6 cellular contexts compared by ENCODE assay signal in the genomic region with DNA sequence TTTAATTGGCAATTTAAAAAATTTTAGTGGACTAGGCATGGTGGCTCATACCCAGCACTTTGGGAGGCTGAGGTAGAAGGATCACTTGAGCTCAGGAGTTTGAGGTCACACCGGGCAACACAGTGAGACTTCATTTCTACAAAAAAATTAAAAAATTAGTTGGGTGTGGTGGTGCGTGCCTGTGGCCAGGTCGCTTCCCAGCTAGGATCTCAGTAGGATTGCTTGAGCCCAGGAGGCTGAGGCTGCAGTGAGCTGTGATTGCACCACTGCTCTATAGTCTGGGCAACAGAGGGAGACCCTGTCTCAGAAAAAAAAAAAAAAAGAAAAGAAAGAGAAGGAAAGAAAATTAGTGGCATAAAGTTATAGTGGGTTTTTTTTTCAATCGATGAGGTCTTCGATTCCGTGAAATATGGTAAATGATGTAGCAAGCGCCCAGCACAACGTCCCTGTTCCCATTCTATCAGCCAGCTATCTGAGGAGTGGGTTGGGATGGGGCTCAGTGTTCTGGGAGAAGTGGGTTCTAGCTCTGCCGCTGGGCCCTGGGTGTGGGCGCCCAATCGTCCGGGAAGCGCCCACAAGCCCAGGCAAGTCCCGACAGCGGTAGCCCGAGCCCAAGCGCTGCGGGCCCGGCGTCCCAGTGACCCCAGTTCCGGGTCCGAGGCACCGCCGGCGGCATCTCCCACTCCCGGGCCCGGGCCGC. TPM values are rescaled to one million over a fixed set of nuclear protein-coding genes. Genes with fewer than 3 reads are reported as not detected.
DNase-seq lines count a peak whose midpoint lies in the region; FAIRE-seq and TF ChIP-seq lines count a peak whose summit lies in the region.

No MANE protein-coding gene starts in this region.

- H3K9me2 ChIP-seq in OCI-LY1 (ENCODE audit: low read depth, low read length): no peaks in the 10 kb centered on the region

- peak; percentile 90 for FAIRE-seq in endothelial cell of umbilical vein (lab: Jason Lieb, UNC)

- TF ChIP-seq CTCF in OCI-LY1 (IDR thresholded peaks at IDR 0.05; ENCODE audit: low read length) (no peak), endothelial cell of umbilical vein (IDR thresholded peaks at IDR 0.05; ENCODE audit: extremely low read depth in 1 of 2, insufficient read depth in 1 of 2, low read depth in 1 of 2, low read length in 2 of 2) (no peak)

- TF ChIP-seq POLR2A in endothelial cell of umbilical vein (IDR thresholded peaks at IDR 0.05; ENCODE audit: low read depth, low read length): peak; percentile 63

- CTCF ChIA-PET in endothelial cell of umbilical vein (lab: Charles Lee): interaction anchor here (1.1 to 6.2 kb wide), 4 partner anchors 9 to 16 kb away, joined by 3 to 69 read pairs (median 15); a partner anchor contains a TSS

- no peaks in the 10 kb centered on the region for H3K9me1 ChIP-seq in endothelial cell of umbilical vein (replicated peaks; ENCODE audit: control insufficient read depth, extremely low read depth, insufficient read depth, low read length)

- H3K4me2 ChIP-seq in OCI-LY1 (ENCODE audit: low read length) (peak overlapping the region; percentile 68), endothelial cell of umbilical vein (ENCODE audit: insufficient read depth, low read length) (peak overlapping the region; percentile 68), skeletal muscle satellite cell (ENCODE audit: low read length) (peak overlapping the region; percentile 82)

- H3K9me3 ChIP-seq in OCI-LY1 (ENCODE audit: low read length) (no peaks in the 10 kb centered on the region), endothelial cell of umbilical vein (replicated peaks; ENCODE audit: control insufficient read depth, insufficient read depth, low read length) (no peaks in the 10 kb centered on the region), skeletal muscle satellite cell (replicated peaks; ENCODE audit: low read length) (no peaks in the 10 kb centered on the region)

- H3K4me1 ChIP-seq in OCI-LY1 (ENCODE audit: insufficient read depth, low read length, severe bottlenecking) (peaks cover 25% of the 10 kb centered on the region), endothelial cell of umbilical vein (ENCODE audit: control insufficient read depth, extremely low read depth, insufficient read depth, low read length) (peaks cover 49% of the 10 kb centered on the region), skeletal muscle satellite cell (ENCODE audit: control insufficient read depth, insufficient read depth, low read length) (peaks cover 67% of the 10 kb centered on the region)

- dilution Hi-C loops in endothelial cell of umbilical vein (cut with MboI; ENCODE audit: extremely low pct_ligation_motif_present, low sequenced_read_pairs): no loop called here

- H3F3A ChIP-seq in OCI-LY1 (ENCODE audit: insufficient read depth, low read length): no peaks in the 10 kb centered on the region

- H3K4me3 ChIP-seq in OCI-LY1 (ENCODE audit: low read depth, low read length, poor library complexity, severe bottlenecking): peak overlapping the region; percentile 57
- peak overlapping the region; percentile 58 to 79 (median 69) for H3K4me3 ChIP-seq in endothelial cell of umbilical vein (replicated peaks in 1 of 3; ENCODE audit: insufficient read depth in 1 of 3, low read depth in 1 of 3, low read length in 3 of 3)
- peak overlapping the region; percentile 86 for H3K4me3 ChIP-seq in skeletal muscle satellite cell (ENCODE audit: low read length)

- no peaks in the 10 kb centered on the region for H4K20me1 ChIP-seq in OCI-LY1 (ENCODE audit: insufficient read depth, low read length)
- no peaks in the 10 kb centered on the region for H4K20me1 ChIP-seq in endothelial cell of umbilical vein (replicated peaks; ENCODE audit: control insufficient read depth, extremely low read depth, insufficient read depth, low read length)

- intact Hi-C loops in endothelial cell of umbilical vein (cut with micrococcal nuclease): loop anchor here (1.0 kb wide), 1 partner anchor 8 kb away; no protein-coding TSS in a partner anchor

- no peak for DNase-seq in endothelial cell of umbilical vein (ENCODE audit: low read depth, low spot score)
- DNase-seq in H4 (ENCODE audit: low spot score): no peak
- no peak for DNase-seq in COLO829 (ENCODE audit: low spot score)
- no peak for DNase-seq in UCSD-AML1 (lab: John Stamatoyannopoulos, UW; ENCODE audit: unreplicated experiment)

- 0 out of 2 replicates have a peak overlapping the region, but pooled peaks have one; percentile 21 for H3K9ac ChIP-seq in OCI-LY1 (ENCODE audit: low read length)
- H3K9ac ChIP-seq in endothelial cell of umbilical vein (replicated peaks; ENCODE audit: extremely low read depth, insufficient read depth, low read length): peak overlapping the region; percentile 99
- peak overlapping the region; percentile 96 for H3K9ac ChIP-seq in skeletal muscle satellite cell (ENCODE audit: low read depth, low read length)

- H3K36me3 ChIP-seq in OCI-LY1 (ENCODE audit: insufficient read depth, low read length) (no peaks in the 10 kb centered on the region), endothelial cell of umbilical vein (ENCODE audit: control insufficient read depth in 2 of 2, extremely low read depth in 1 of 2, insufficient read depth in 2 of 2, low read length in 2 of 2) (peaks cover 5 to 8% of the 10 kb centered on the region in 2 experiments), skeletal muscle satellite cell (ENCODE audit: insufficient read depth, low read length) (peaks cover 47% of the 10 kb centered on the region)

- H3K27me3 ChIP-seq in OCI-LY1 (ENCODE audit: insufficient read depth, low read length) (peaks cover 9% of the 10 kb centered on the region; the same call in 1 of the 2 replicates), endothelial cell of umbilical vein (ENCODE audit: control insufficient read depth in 2 of 2, insufficient read depth in 2 of 2, low read length in 2 of 2) (no peaks in the 10 kb centered on the region), skeletal muscle satellite cell (ENCODE audit: control insufficient read depth, insufficient read depth, low read length) (no peaks in the 10 kb centered on the region)

- H3K27ac ChIP-seq in OCI-LY1 (ENCODE audit: low read depth, low read length, poor library complexity, severe bottlenecking) (no peak overlapping the region), endothelial cell of umbilical vein (ENCODE audit: insufficient read depth, low read depth, low read length) (peak overlapping the region; percentile 87)

- TSS peak; percentile 50 for BruUV-seq in endothelial cell of umbilical vein (replicated peaks; lab: Mats Ljungman, UMichigan)

- H2AFZ ChIP-seq in OCI-LY1 (ENCODE audit: low read length) (no peak overlapping the region), endothelial cell of umbilical vein (ENCODE audit: low read depth, low read length) (no peak overlapping the region)

- POLR2A ChIA-PET in endothelial cell of umbilical vein (lab: Charles Lee): interaction anchor here (0.7 to 4.2 kb wide), 6 partner anchors 8 to 86 kb away, joined by 3 to 29 read pairs (median 13); a partner anchor contains a TSS

- no peaks in the 10 kb centered on the region for H3K79me2 ChIP-seq in OCI-LY1 (ENCODE audit: insufficient read depth, low read length)
- H3K79me2 ChIP-seq in endothelial cell of umbilical vein (ENCODE audit: control insufficient read depth, insufficient read depth, low read length): peaks cover 58% of the 10 kb centered on the region

RNA-seq across cellular contexts. Expression of a gene that starts 1.4 kb away (rescaled TPM):
- total RNA-seq in endothelial cell of umbilical vein: 52.6 and 53.8 TPM in 2 replicates
- 16.6 and 18.1 TPM in 2 replicates for polyA plus RNA-seq in endothelial cell of umbilical vein
- polyA plus RNA-seq in endothelial cell of umbilical vein (2011; cell fraction: cytosol; rRNA removed): 11.6 and 12.7 TPM in 2 replicates
- 8.5 and 9.7 TPM in 2 replicates for polyA plus RNA-seq in endothelial cell of umbilical vein (2011; cell fraction: nucleus; rRNA removed)
- polyA plus RNA-seq in endothelial cell of umbilical vein (2012): 60.2 and 91.7 TPM in 2 replicates
- polyA minus RNA-seq in endothelial cell of umbilical vein: 7.5 and 8.5 TPM in 2 replicates
- polyA minus RNA-seq in endothelial cell of umbilical vein (2011; cell fraction: cytosol; rRNA and poly(A)+ RNA removed): 4.7 TPM
- 7.7 and 8.1 TPM in 2 replicates for polyA minus RNA-seq in endothelial cell of umbilical vein (2011; cell fraction: nucleus; rRNA and poly(A)+ RNA removed)
- total RNA-seq in skeletal muscle satellite cell (2012; rRNA removed): 65.9 and 97.2 TPM in 2 replicates
- 12.9 and 18.0 TPM in 2 replicates for total RNA-seq in H4 (2014; rRNA removed; shearing (Covaris generic))

RNA-seq across cellular contexts. Expression of a gene that starts 8.3 kb away (rescaled TPM):
- 103 and 105 TPM in 2 replicates for total RNA-seq in endothelial cell of umbilical vein
- 107 and 132 TPM in 2 replicates for polyA plus RNA-seq in endothelial cell of umbilical vein
- polyA plus RNA-seq in endothelial cell of umbilical vein (2011; cell fraction: cytosol; rRNA removed): 46.5 and 92.9 TPM in 2 replicates
- 24.0 and 24.1 TPM in 2 replicates for polyA plus RNA-seq in endothelial cell of umbilical vein (2011; cell fraction: nucleus; rRNA removed)
- polyA plus RNA-seq in endothelial cell of umbilical vein (2012): 46.9 and 61.8 TPM in 2 replicates
- 10.7 and 12.9 TPM in 2 replicates for polyA minus RNA-seq in endothelial cell of umbilical vein
- 34.8 TPM for polyA minus RNA-seq in endothelial cell of umbilical vein (2011; cell fraction: cytosol; rRNA and poly(A)+ RNA removed)
- polyA minus RNA-seq in endothelial cell of umbilical vein (2011; cell fraction: nucleus; rRNA and poly(A)+ RNA removed): 3.1 and 14.2 TPM in 2 replicates
- total RNA-seq in skeletal muscle satellite cell (2012; rRNA removed): 48.1 and 61.1 TPM in 2 replicates
- total RNA-seq in H4 (2014; rRNA removed; shearing (Covaris generic)): 35.8 and 44.2 TPM in 2 replicates

RNA-seq across cellular contexts. Expression of a gene that starts 10.5 kb away (rescaled TPM):
- total RNA-seq in endothelial cell of umbilical vein: 88.5 and 105 TPM in 2 replicates
- polyA plus RNA-seq in endothelial cell of umbilical vein: 162 and 210 TPM in 2 replicates
- polyA plus RNA-seq in endothelial cell of umbilical vein (2011; cell fraction: cytosol; rRNA removed): 118 and 132 TPM in 2 replicates
- polyA plus RNA-seq in endothelial cell of umbilical vein (2011; cell fraction: nucleus; rRNA removed): 84.3 and 107 TPM in 2 replicates
- 120 and 137 TPM in 2 replicates for polyA plus RNA-seq in endothelial cell of umbilical vein (2012)
- 97.2 and 126 TPM in 2 replicates for polyA minus RNA-seq in endothelial cell of umbilical vein
- 180 TPM for polyA minus RNA-seq in endothelial cell of umbilical vein (2011; cell fraction: cytosol; rRNA and poly(A)+ RNA removed)
- 40.7 and 42.2 TPM in 2 replicates for polyA minus RNA-seq in endothelial cell of umbilical vein (2011; cell fraction: nucleus; rRNA and poly(A)+ RNA removed)
- total RNA-seq in skeletal muscle satellite cell (2012; rRNA removed): 173 and 237 TPM in 2 replicates
- total RNA-seq in H4 (2014; rRNA removed; shearing (Covaris generic)): 175 and 231 TPM in 2 replicates

RNA-seq across cellular contexts. Expression of a gene that starts 19.2 kb away (rescaled TPM):
- not detected in 2 replicates for total RNA-seq in endothelial cell of umbilical vein
- polyA plus RNA-seq in endothelial cell of umbilical vein: not detected in 2 replicates
- 0.04 and 0.05 TPM in 2 replicates for polyA plus RNA-seq in endothelial cell of umbilical vein (2011; cell fraction: cytosol; rRNA removed)
- polyA plus RNA-seq in endothelial cell of umbilical vein (2011; cell fraction: nucleus; rRNA removed): 0.16 TPM in 1 of 2 replicates, not detected in the other
- polyA plus RNA-seq in endothelial cell of umbilical vein (2012): 0.16 and 0.50 TPM in 2 replicates
- not detected in 2 replicates for polyA minus RNA-seq in endothelial cell of umbilical vein
- not detected for polyA minus RNA-seq in endothelial cell of umbilical vein (2011; cell fraction: cytosol; rRNA and poly(A)+ RNA removed)
- polyA minus RNA-seq in endothelial cell of umbilical vein (2011; cell fraction: nucleus; rRNA and poly(A)+ RNA removed): not detected in 2 replicates
- total RNA-seq in skeletal muscle satellite cell (2012; rRNA removed): 0.25 and 0.44 TPM in 2 replicates
- not detected in 2 replicates for total RNA-seq in H4 (2014; rRNA removed; shearing (Covaris generic))

RNA-seq across cellular contexts. Expression of a gene that starts 20.1 kb away (rescaled TPM):
- 32.8 and 35.6 TPM in 2 replicates for total RNA-seq in endothelial cell of umbilical vein
- polyA plus RNA-seq in endothelial cell of umbilical vein: 66.5 and 84.8 TPM in 2 replicates
- polyA plus RNA-seq in endothelial cell of umbilical vein (2011; cell fraction: cytosol; rRNA removed): 44.1 and 48.8 TPM in 2 replicates
- 28.2 and 29.6 TPM in 2 replicates for polyA plus RNA-seq in endothelial cell of umbilical vein (2011; cell fraction: nucleus; rRNA removed)
- 36.5 and 40.1 TPM in 2 replicates for polyA plus RNA-seq in endothelial cell of umbilical vein (2012)
- 20.5 and 22.2 TPM in 2 replicates for polyA minus RNA-seq in endothelial cell of umbilical vein
- polyA minus RNA-seq in endothelial cell of umbilical vein (2011; cell fraction: cytosol; rRNA and poly(A)+ RNA removed): 21.0 TPM
- polyA minus RNA-seq in endothelial cell of umbilical vein (2011; cell fraction: nucleus; rRNA and poly(A)+ RNA removed): 15.1 and 22.0 TPM in 2 replicates
- 29.7 and 48.3 TPM in 2 replicates for total RNA-seq in skeletal muscle satellite cell (2012; rRNA removed)
- total RNA-seq in H4 (2014; rRNA removed; shearing (Covaris generic)): 13.4 and 14.3 TPM in 2 replicates

Comparison
In these comparisons a context has a peak if more than half of its experiments do, and no peak if none do; other contexts are left out.
1. H3K9ac ChIP-seq: peak in every context shown above with its lines; median percentile 99 in endothelial cell of umbilical vein; 96 in skeletal muscle satellite cell; 21 in OCI-LY1.